Comparison of ENCODE assay signal across 1 cellular context in the genomic region with DNA sequence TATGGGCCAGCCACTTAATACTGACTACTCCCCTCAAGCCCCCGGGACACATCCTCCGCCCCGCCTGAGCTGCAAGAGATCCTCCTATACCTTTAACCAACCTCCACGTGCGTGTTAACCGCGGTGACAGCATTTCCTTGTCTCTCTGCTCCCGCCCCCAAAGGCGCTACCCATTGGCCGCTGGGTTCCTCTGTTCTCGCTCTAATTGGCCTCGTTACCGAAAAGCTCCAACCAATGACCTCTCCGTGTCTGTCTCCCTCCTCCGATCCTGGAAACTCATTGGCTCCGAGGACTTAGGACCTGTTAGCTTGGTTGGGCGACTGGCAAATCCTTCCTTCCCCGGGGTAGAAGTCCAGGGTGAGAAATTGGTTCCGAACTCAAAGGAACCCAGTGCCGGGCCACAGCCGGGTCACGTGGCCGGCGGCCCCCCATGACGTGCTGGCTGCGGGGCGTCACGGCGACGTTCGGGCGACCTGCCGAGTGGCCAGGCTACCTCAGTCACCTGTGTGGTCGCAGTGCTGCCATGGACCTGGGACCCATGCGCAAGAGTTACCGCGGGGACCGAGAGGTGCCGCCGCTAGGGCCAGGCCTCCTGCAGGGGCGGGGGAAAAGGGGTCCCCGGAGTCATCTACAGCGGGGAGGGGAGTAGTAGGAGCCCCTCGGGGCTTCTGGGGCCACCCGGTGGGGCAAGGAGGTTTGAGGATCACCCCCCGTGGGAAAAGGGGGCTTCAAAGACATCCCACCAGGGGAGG.
TF ChIP-seq lines count a peak whose summit lies in the region.

A gene (plus strand): TSS at position 326 of the 752 bp plus-strand sequence. CDS start 105 bp downstream, at position 431.

TF ChIP-seq in HepG2, 621 proteins besides CTCF, POLR2A, EP300 and RAD21 (continued from another document and continues in another):
- TF ChIP-seq, protein P1, sequence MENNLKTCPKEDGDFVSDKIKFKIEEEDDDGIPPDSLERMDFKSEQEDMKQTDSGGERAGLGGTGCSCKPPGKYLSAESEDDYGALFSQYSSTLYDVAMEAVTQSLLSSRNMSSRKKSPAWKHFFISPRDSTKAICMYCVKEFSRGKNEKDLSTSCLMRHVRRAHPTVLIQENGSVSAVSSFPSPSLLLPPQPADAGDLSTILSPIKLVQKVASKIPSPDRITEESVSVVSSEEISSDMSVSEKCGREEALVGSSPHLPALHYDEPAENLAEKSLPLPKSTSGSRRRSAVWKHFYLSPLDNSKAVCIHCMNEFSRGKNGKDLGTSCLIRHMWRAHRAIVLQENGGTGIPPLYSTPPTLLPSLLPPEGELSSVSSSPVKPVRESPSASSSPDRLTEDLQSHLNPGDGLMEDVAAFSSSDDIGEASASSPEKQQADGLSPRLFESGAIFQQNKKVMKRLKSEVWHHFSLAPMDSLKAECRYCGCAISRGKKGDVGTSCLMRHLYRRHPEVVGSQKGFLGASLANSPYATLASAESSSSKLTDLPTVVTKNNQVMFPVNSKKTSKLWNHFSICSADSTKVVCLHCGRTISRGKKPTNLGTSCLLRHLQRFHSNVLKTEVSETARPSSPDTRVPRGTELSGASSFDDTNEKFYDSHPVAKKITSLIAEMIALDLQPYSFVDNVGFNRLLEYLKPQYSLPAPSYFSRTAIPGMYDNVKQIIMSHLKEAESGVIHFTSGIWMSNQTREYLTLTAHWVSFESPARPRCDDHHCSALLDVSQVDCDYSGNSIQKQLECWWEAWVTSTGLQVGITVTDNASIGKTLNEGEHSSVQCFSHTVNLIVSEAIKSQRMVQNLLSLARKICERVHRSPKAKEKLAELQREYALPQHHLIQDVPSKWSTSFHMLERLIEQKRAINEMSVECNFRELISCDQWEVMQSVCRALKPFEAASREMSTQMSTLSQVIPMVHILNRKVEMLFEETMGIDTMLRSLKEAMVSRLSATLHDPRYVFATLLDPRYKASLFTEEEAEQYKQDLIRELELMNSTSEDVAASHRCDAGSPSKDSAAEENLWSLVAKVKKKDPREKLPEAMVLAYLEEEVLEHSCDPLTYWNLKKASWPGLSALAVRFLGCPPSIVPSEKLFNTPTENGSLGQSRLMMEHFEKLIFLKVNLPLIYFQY (CRISPR knock-in tag; IDR thresholded peaks at IDR 0.05; ENCODE audit: borderline replicate concordance) = peak; percentile 100
- TF ChIP-seq ZNF543 (CRISPR knock-in tag; IDR thresholded peaks at IDR 0.05) (peak; percentile 88), TAF1 (CRISPR knock-in tag; IDR thresholded peaks at IDR 0.05) (peak; percentile 94), ZFY (CRISPR knock-in tag; IDR thresholded peaks at IDR 0.05) (peak; percentile 89), ZNF121 (CRISPR knock-in tag; IDR thresholded peaks at IDR 0.05) (0 out of 2 replicates have a peak, but pooled peaks have one; percentile 42), RFX5 (IDR thresholded peaks at IDR 0.05; ENCODE audit: low read depth, low read length) (peak; percentile 76), FOXA1 (IDR thresholded peaks at IDR 0.05) (no peak), FOXA1 (CRISPR knock-in tag; IDR thresholded peaks at IDR 0.05) (no peak), SRY (CRISPR knock-in tag; IDR thresholded peaks at IDR 0.05) (peak; percentile 90), AHR (CRISPR knock-in tag; IDR thresholded peaks at IDR 0.05) (peak; percentile 93), ARNT (IDR thresholded peaks at IDR 0.05) (no peak), CREB1 (IDR thresholded peaks at IDR 0.05) (peak; percentile 87), CREB1 (CRISPR knock-in tag; IDR thresholded peaks at IDR 0.05) (peak; percentile 94), ZNF33B (CRISPR knock-in tag; IDR thresholded peaks at IDR 0.05) (no peak; the same call in 1 of the 2 replicates), PHF5A (CRISPR knock-in tag; IDR thresholded peaks at IDR 0.05; ENCODE audit: low read depth, unreplicated experiment) (peak; percentile 41), ZNF792 (CRISPR knock-in tag; IDR thresholded peaks at IDR 0.05) (peak; percentile 96), ZFP1 (CRISPR knock-in tag; IDR thresholded peaks at IDR 0.05) (peak; percentile 80; the same call in 1 of the 2 replicates), SATB2 (CRISPR knock-in tag; IDR thresholded peaks at IDR 0.05) (peak; percentile 76; the same call in 1 of the 2 replicates), ZNF510 (CRISPR knock-in tag; IDR thresholded peaks at IDR 0.05; ENCODE audit: low read depth) (peak; percentile 73; the same call in 1 of the 2 replicates), DNMT1 (CRISPR knock-in tag; IDR thresholded peaks at IDR 0.05) (no peak), SRSF9 (IDR thresholded peaks at IDR 0.05; ENCODE audit: borderline replicate concordance, insufficient read depth, low read depth, low read length, poor library complexity, severe bottlenecking) (no peak), YY1 (IDR thresholded peaks at IDR 0.05; ENCODE audit: insufficient read depth, insufficient replicate concordance, low read depth, low read length) (peak; percentile 70), ZNF556 (CRISPR knock-in tag; IDR thresholded peaks at IDR 0.05; ENCODE audit: borderline replicate concordance) (no peak), PPARG (CRISPR knock-in tag; conservative IDR thresholded peaks at IDR 0.05) (no peak; the same call in 1 of the 2 replicates), ETV5 (CRISPR knock-in tag; IDR thresholded peaks at IDR 0.05; ENCODE audit: borderline replicate concordance) (0 out of 2 replicates have a peak, but pooled peaks have one; percentile 14), ZNF20 (CRISPR knock-in tag; IDR thresholded peaks at IDR 0.05) (peak; percentile 9; the same call in 1 of the 2 replicates), ARNT2 (CRISPR knock-in tag; IDR thresholded peaks at IDR 0.05; ENCODE audit: low read depth) (peak; percentile 91), CENPX (CRISPR knock-in tag; IDR thresholded peaks at IDR 0.05) (no peak), KLF15 (CRISPR knock-in tag; IDR thresholded peaks at IDR 0.05; ENCODE audit: borderline replicate concordance) (peak; percentile 75; the same call in 1 of the 2 replicates), GTF2F1 (IDR thresholded peaks at IDR 0.05; ENCODE audit: low read length) (no peak), CREM (IDR thresholded peaks at IDR 0.05) (peak; percentile 63), CREM (CRISPR knock-in tag; IDR thresholded peaks at IDR 0.05) (no peak)
- TF ChIP-seq, protein P2, sequence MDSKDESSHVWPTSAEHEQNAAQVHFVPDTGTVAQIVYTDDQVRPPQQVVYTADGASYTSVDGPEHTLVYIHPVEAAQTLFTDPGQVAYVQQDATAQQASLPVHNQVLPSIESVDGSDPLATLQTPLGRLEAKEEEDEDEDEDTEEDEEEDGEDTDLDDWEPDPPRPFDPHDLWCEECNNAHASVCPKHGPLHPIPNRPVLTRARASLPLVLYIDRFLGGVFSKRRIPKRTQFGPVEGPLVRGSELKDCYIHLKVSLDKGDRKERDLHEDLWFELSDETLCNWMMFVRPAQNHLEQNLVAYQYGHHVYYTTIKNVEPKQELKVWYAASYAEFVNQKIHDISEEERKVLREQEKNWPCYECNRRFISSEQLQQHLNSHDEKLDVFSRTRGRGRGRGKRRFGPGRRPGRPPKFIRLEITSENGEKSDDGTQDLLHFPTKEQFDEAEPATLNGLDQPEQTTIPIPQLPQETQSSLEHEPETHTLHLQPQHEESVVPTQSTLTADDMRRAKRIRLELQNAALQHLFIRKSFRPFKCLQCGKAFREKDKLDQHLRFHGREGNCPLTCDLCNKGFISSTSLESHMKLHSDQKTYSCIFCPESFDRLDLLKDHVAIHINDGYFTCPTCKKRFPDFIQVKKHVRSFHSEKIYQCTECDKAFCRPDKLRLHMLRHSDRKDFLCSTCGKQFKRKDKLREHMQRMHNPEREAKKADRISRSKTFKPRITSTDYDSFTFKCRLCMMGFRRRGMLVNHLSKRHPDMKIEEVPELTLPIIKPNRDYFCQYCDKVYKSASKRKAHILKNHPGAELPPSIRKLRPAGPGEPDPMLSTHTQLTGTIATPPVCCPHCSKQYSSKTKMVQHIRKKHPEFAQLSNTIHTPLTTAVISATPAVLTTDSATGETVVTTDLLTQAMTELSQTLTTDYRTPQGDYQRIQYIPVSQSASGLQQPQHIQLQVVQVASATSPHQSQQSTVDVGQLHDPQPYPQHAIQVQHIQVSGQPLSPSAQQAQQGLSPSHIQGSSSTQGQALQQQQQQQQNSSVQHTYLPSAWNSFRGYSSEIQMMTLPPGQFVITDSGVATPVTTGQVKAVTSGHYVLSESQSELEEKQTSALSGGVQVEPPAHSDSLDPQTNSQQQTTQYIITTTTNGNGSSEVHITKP (CRISPR knock-in tag; IDR thresholded peaks at IDR 0.05; ENCODE audit: low read depth) = peak; percentile 88
- TF ChIP-seq, protein P3, sequence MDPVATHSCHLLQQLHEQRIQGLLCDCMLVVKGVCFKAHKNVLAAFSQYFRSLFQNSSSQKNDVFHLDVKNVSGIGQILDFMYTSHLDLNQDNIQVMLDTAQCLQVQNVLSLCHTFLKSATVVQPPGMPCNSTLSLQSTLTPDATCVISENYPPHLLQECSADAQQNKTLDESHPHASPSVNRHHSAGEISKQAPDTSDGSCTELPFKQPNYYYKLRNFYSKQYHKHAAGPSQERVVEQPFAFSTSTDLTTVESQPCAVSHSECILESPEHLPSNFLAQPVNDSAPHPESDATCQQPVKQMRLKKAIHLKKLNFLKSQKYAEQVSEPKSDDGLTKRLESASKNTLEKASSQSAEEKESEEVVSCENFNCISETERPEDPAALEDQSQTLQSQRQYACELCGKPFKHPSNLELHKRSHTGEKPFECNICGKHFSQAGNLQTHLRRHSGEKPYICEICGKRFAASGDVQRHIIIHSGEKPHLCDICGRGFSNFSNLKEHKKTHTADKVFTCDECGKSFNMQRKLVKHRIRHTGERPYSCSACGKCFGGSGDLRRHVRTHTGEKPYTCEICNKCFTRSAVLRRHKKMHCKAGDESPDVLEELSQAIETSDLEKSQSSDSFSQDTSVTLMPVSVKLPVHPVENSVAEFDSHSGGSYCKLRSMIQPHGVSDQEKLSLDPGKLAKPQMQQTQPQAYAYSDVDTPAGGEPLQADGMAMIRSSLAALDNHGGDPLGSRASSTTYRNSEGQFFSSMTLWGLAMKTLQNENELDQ (CRISPR knock-in tag; IDR thresholded peaks at IDR 0.05; ENCODE audit: borderline replicate concordance) = peak; percentile 78; the same call in 1 of the 2 replicates
- TF ChIP-seq, protein P4, sequence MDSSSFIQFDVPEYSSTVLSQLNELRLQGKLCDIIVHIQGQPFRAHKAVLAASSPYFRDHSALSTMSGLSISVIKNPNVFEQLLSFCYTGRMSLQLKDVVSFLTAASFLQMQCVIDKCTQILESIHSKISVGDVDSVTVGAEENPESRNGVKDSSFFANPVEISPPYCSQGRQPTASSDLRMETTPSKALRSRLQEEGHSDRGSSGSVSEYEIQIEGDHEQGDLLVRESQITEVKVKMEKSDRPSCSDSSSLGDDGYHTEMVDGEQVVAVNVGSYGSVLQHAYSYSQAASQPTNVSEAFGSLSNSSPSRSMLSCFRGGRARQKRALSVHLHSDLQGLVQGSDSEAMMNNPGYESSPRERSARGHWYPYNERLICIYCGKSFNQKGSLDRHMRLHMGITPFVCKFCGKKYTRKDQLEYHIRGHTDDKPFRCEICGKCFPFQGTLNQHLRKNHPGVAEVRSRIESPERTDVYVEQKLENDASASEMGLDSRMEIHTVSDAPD (CRISPR knock-in tag; IDR thresholded peaks at IDR 0.05) = peak; percentile 88
- TF ChIP-seq, protein P5, sequence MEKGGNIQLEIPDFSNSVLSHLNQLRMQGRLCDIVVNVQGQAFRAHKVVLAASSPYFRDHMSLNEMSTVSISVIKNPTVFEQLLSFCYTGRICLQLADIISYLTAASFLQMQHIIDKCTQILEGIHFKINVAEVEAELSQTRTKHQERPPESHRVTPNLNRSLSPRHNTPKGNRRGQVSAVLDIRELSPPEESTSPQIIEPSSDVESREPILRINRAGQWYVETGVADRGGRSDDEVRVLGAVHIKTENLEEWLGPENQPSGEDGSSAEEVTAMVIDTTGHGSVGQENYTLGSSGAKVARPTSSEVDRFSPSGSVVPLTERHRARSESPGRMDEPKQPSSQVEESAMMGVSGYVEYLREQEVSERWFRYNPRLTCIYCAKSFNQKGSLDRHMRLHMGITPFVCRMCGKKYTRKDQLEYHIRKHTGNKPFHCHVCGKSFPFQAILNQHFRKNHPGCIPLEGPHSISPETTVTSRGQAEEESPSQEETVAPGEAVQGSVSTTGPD (CRISPR knock-in tag; IDR thresholded peaks at IDR 0.05) = no peak
- TF ChIP-seq, protein P6, sequence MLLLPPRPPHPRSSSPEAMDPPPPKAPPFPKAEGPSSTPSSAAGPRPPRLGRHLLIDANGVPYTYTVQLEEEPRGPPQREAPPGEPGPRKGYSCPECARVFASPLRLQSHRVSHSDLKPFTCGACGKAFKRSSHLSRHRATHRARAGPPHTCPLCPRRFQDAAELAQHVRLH (CRISPR knock-in tag; IDR thresholded peaks at IDR 0.05; ENCODE audit: borderline replicate concordance, low read depth) = peak; percentile 87
- TF ChIP-seq, protein P7, sequence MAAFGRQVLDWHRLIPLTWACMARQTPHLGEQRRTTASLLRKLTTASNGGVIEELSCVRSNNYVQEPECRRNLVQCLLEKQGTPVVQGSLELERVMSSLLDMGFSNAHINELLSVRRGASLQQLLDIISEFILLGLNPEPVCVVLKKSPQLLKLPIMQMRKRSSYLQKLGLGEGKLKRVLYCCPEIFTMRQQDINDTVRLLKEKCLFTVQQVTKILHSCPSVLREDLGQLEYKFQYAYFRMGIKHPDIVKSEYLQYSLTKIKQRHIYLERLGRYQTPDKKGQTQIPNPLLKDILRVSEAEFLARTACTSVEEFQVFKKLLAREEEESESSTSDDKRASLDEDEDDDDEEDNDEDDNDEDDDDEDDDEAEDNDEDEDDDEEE (CRISPR knock-in tag; IDR thresholded peaks at IDR 0.05) = peak; percentile 66
- TF ChIP-seq, protein P8, sequence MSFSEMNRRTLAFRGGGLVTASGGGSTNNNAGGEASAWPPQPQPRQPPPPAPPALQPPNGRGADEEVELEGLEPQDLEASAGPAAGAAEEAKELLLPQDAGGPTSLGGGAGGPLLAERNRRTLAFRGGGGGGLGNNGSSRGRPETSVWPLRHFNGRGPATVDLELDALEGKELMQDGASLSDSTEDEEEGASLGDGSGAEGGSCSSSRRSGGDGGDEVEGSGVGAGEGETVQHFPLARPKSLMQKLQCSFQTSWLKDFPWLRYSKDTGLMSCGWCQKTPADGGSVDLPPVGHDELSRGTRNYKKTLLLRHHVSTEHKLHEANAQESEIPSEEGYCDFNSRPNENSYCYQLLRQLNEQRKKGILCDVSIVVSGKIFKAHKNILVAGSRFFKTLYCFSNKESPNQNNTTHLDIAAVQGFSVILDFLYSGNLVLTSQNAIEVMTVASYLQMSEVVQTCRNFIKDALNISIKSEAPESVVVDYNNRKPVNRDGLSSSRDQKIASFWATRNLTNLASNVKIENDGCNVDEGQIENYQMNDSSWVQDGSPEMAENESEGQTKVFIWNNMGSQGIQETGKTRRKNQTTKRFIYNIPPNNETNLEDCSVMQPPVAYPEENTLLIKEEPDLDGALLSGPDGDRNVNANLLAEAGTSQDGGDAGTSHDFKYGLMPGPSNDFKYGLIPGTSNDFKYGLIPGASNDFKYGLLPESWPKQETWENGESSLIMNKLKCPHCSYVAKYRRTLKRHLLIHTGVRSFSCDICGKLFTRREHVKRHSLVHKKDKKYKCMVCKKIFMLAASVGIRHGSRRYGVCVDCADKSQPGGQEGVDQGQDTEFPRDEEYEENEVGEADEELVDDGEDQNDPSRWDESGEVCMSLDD (CRISPR knock-in tag; IDR thresholded peaks at IDR 0.05; ENCODE audit: borderline replicate concordance) = peak; percentile 89; the same call in 1 of the 2 replicates
- TF ChIP-seq, protein P9, sequence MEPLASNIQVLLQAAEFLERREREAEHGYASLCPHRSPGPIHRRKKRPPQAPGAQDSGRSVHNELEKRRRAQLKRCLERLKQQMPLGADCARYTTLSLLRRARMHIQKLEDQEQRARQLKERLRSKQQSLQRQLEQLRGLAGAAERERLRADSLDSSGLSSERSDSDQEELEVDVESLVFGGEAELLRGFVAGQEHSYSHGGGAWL (CRISPR knock-in tag; IDR thresholded peaks at IDR 0.05) = peak; percentile 92; the same call in 1 of the 2 replicates
